Comparison of ENCODE assay signal across 28 cellular contexts in the genomic region with DNA sequence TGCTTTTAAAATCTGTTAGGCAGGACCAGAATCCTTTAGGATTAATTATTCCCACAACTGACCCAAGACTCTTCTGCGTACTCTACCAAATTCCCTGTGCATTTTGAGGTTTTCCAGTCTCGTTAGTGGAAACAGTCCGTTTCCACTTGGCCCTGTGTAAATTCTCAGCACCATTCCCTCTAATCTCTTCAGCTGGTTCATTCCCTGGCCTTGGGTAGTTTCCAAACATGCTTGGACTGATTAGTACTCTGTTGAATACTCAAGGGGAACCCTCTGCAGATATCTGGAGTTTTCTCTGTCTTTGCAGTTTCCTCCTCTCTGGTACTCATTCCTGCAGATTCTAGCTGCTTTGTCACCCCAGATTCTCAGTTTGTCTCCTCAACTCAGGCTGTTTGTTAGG.
DNase-seq lines count a peak whose midpoint lies in the region; ATAC-seq and TF ChIP-seq lines count a peak whose summit lies in the region.
"Had no signal": no experiment of that assay in that cellular context is flagged by ENCODE, and none has a peak within 500 bp of the region (broad histone marks: within the 10 kb centered on the region; RNA-seq: fewer than 3 reads in every experiment).

No MANE protein-coding gene starts in this region.

- TF ChIP-seq POLR2A in heart left ventricle (IDR thresholded peaks at IDR 0.05), result no peak

- H3K27ac Mint-ChIP-seq in nephron progenitor cell, result peak overlapping the region; percentile 87
- H3K27ac Mint-ChIP-seq: activated CD4-positive, alpha-beta T cell treated with anti-CD3 and anti-CD28 coated beads, Interleukin-2, amount 10 ng/mL, durations not matched to agents 24 days and 14 days; activated T-cell treated with anti-CD3 and anti-CD28 coated beads, Interleukin-2, amount 50 U/mL, for 72 hours; CD8-positive, alpha-beta T cell; endodermal cell; stimulated activated naive CD8-positive, alpha-beta T cell treated with anti-CD3 and anti-CD28 coated beads, Interleukin-15, amount 100 ng/mL, for 72 hours had no signal

- ATAC-seq in Right ventricle myocardium superior (ENCODE audit: poor library complexity) (peak; percentile 85), heart left ventricle (peak in 3 of 4 donors; percentile 64 to 81 (median 71))
- ATAC-seq: activated T-cell treated with anti-CD3 and anti-CD28 coated beads, Interleukin-2, amount 50 U/mL, for 72 hours; CD8-positive, alpha-beta T cell; stimulated activated naive CD8-positive, alpha-beta T cell treated with anti-CD3 and anti-CD28 coated beads, Interleukin-15, amount 100 ng/mL, for 72 hours had no signal

- no peaks in the 10 kb centered on the region for H3K36me3 ChIP-seq in heart left ventricle
- H3K36me3 ChIP-seq: breast epithelium, esophagus muscularis mucosa, neutrophil, prostate gland, tibial nerve, WERI-Rb-1 had no signal

- H3K27me3 Mint-ChIP-seq in nephron progenitor cell (ENCODE audit: low read depth, poor library complexity), result peaks cover 9% of the 10 kb centered on the region
- H3K27me3 Mint-ChIP-seq: stimulated activated naive CD8-positive, alpha-beta T cell treated with anti-CD3 and anti-CD28 coated beads, Interleukin-15, amount 100 ng/mL, for 72 hours had no signal

- intact Hi-C loops in Right ventricle myocardium superior (cut with DNase I), result no loop called here
- intact Hi-C loops in cardiac septum (cut with DNase I), result no loop called here
- intact Hi-C loops in heart left ventricle (cut with DNase I), result loop anchor here in 1 of 10 donors (10.0 kb wide), 1 partner anchor 145 kb away; no protein-coding TSS in a partner anchor
- intact Hi-C loops in dorsolateral prefrontal cortex (cut with DNase I), result no loop called here

- H3K9me3 Mint-ChIP-seq in nephron progenitor cell, result peaks cover 25% of the 10 kb centered on the region
- H3K9me3 Mint-ChIP-seq: CD8-positive, alpha-beta T cell; stimulated activated naive CD8-positive, alpha-beta T cell treated with anti-CD3 and anti-CD28 coated beads, Interleukin-15, amount 100 ng/mL, for 72 hours had no signal

- TF ChIP-seq CTCF in heart left ventricle (IDR thresholded peaks at IDR 0.05) (no peak), nephron progenitor cell (IDR thresholded peaks at IDR 0.05) (no peak), dorsolateral prefrontal cortex (IDR thresholded peaks at IDR 0.05 in 54 of 56, conservative IDR thresholded peaks at IDR 0.05 in 2 of 56; ENCODE audit: low read depth in 1 of 56, partially characterized antibody in 56 of 56) (no peak)

- no peak overlapping the region for H3K4me3 Mint-ChIP-seq in nephron progenitor cell
- H3K4me3 Mint-ChIP-seq: activated CD4-positive, alpha-beta T cell treated with anti-CD3 and anti-CD28 coated beads, Interleukin-2, amount 10 ng/mL, durations not matched to agents 24 days and 14 days; activated T-cell treated with anti-CD3 and anti-CD28 coated beads, Interleukin-2, amount 50 U/mL, for 72 hours; CD8-positive, alpha-beta T cell; endodermal cell; stimulated activated naive CD8-positive, alpha-beta T cell treated with anti-CD3 and anti-CD28 coated beads, Interleukin-15, amount 100 ng/mL, for 72 hours had no signal

- peaks cover 0 to 6% (median 0%) of the 10 kb centered on the region in 12 donors for H3K9me3 ChIP-seq in heart left ventricle
- H3K9me3 ChIP-seq: esophagus muscularis mucosa, neutrophil, prostate gland, tibial nerve had no signal

- peaks cover 0 to 4% (median 0%) of the 10 kb centered on the region in 12 donors for H3K4me1 ChIP-seq in heart left ventricle
- H3K4me1 ChIP-seq: breast epithelium, prostate gland, tibial nerve had no signal

- peaks cover 5% of the 10 kb centered on the region for H3K4me1 Mint-ChIP-seq in nephron progenitor cell
- H3K4me1 Mint-ChIP-seq: activated CD4-positive, alpha-beta T cell treated with anti-CD3 and anti-CD28 coated beads, Interleukin-2, amount 10 ng/mL, durations not matched to agents 24 days and 14 days; endodermal cell; stimulated activated naive CD8-positive, alpha-beta T cell treated with anti-CD3 and anti-CD28 coated beads, Interleukin-15, amount 100 ng/mL, for 72 hours had no signal

- no peak for DNase-seq in Right ventricle myocardium superior
- DNase-seq in cardiac septum (ENCODE audit: low spot score), result no peak
- DNase-seq in heart left ventricle, result peak in 2 of 5 donors; percentile 18 to 40
- DNase-seq in nephron progenitor cell, result no peak
- DNase-seq in NCI-H187 treated with DMSO at 0.1 percent for 48 hours (lab: John Stamatoyannopoulos, UW), result no peak
- no peak for DNase-seq in NCI-H82 treated with DMSO at 0.1 percent for 48 hours (lab: John Stamatoyannopoulos, UW; ENCODE audit: unreplicated experiment)
- no peak for DNase-seq in DMS79 (lab: John Stamatoyannopoulos, UW)
- DNase-seq in dorsolateral prefrontal cortex, result no peak
- DNase-seq: activated CD4-positive, alpha-beta T cell treated with anti-CD3 and anti-CD28 coated beads, Interleukin-2, amount 10 ng/mL, durations not matched to agents 24 days and 14 days; activated naive CD4-positive, alpha-beta T cell treated with Interleukin-2 at 50 U/mL for 16 hours; activated T-cell treated with anti-CD3 and anti-CD28 coated beads, Interleukin-2, amount 50 U/mL, for 72 hours; AML-193; CD8-positive, alpha-beta T cell; endodermal cell; H7; kidney; NCI-H146; NCI-H446 treated with DMSO at 0.1 percent for 48 hours; NCI-H82; SIG-M5; stimulated activated naive CD8-positive, alpha-beta T cell treated with anti-CD3 and anti-CD28 coated beads, Interleukin-15, amount 100 ng/mL, for 72 hours; WERI-Rb-1 had no signal

- no peak overlapping the region for H3K27ac ChIP-seq in heart left ventricle
- no peak overlapping the region for H3K27ac ChIP-seq in dorsolateral prefrontal cortex
- H3K27ac ChIP-seq: breast epithelium, esophagus muscularis mucosa, neutrophil, prostate gland, skin epidermis, tibial nerve, WERI-Rb-1 had no signal

- H3K27me3 ChIP-seq in heart left ventricle (peaks cover 0 to 4% (median 0%) of the 10 kb centered on the region in 9 donors), dorsolateral prefrontal cortex (peaks cover 0 to 16% (median 0%) of the 10 kb centered on the region in 45 donors)
- H3K27me3 ChIP-seq: breast epithelium, esophagus muscularis mucosa, neutrophil, tibial nerve had no signal

- 26 to 49% (median 38%) methylated on average over 3 of the region's 3 CpGs for WGBS in heart left ventricle, 4 donors

- H3K4me3 ChIP-seq in heart left ventricle (no peak overlapping the region), dorsolateral prefrontal cortex (no peak overlapping the region)
- H3K4me3 ChIP-seq: breast epithelium, esophagus muscularis mucosa, prostate gland, skin epidermis, tibial nerve had no signal

- H3K36me3 Mint-ChIP-seq in nephron progenitor cell (ENCODE audit: low read depth), result peaks cover 16% of the 10 kb centered on the region
- H3K36me3 Mint-ChIP-seq: CD8-positive, alpha-beta T cell had no signal
